ENCODE assay signal across 6 cellular contexts in the genomic region with DNA sequence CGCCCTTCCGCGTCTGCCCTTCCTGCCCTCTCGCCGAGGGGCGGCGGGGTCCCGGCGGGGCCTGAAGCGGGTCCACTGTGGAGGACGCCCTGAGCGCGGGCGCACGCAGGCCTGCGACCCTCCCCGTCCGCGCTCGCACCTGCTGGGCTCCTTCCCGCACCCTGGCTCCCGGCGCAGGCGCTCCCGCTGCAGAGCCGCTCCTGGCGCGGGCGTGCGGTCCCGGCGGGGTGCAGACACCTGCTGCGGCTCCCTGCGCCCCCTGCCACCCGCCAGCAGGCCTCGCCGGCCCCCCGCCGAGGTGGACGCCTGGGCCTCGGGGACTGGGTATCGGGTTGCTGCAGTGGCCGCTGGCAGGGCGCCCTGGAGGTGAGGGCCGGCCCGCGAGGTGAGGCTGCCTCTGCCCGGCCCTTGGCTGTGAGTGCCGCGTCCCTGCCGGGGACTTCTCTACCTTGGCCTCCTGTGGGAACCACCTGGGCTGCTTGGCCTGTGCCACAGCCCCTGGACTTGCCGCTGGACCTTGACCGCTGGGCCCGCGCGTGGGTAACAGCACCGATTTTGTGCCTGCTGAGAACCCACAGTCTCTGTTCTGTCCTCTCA. TPM values are rescaled to one million over a fixed set of nuclear protein-coding genes. Genes with fewer than 3 reads are reported as not detected.
DNase-seq lines count a peak whose midpoint lies in the region; ATAC-seq and FAIRE-seq lines count a peak whose summit lies in the region.

No MANE protein-coding gene starts in this region.

- no peaks in the 10 kb centered on the region for H3K9me3 ChIP-seq in mesodermal cell (ENCODE audit: control insufficient read depth, low read length)

- no peak for FAIRE-seq in HTR-8/SVneo (lab: Jason Lieb, UNC)

- 8 to 9% methylated on average over 40 to 43 of the region's 57 CpGs for WGBS in mesodermal cell (ENCODE audit: insufficient coverage in 2 of 2), 2 experiments

- no peaks in the 10 kb centered on the region for H3K36me3 ChIP-seq in mesodermal cell (ENCODE audit: control insufficient read depth, insufficient read depth, low read length)

- ATAC-seq in HG02885 (IDR thresholded peaks at IDR 0.05; ENCODE audit: poor library complexity, unreplicated experiment), result peak; percentile 17

- peak overlapping the region; percentile 36 for H3K27ac ChIP-seq in mesodermal cell (ENCODE audit: low read depth, low read length, severe bottlenecking)

- peak overlapping the region; percentile 63 for H3K4me3 ChIP-seq in mesodermal cell (ENCODE audit: extremely low read depth, insufficient read depth, low read length, poor library complexity, severe bottlenecking)

- H3K4me1 ChIP-seq in mesodermal cell (ENCODE audit: control insufficient read depth, insufficient read depth, low read length, poor library complexity, severe bottlenecking), result no peaks in the 10 kb centered on the region

- DNase-seq in EH (ENCODE audit: low read depth) (peak; percentile 15), NCI-H1694 treated with DMSO at 0.1 percent for 48 hours (lab: John Stamatoyannopoulos, UW) (no peak), HTR-8/SVneo (ENCODE audit: insufficient read length, low spot score) (no peak)
- DNase-seq in activated naive CD4-positive, alpha-beta T cell treated with anti-CD3 and anti-CD28 coated beads, Interleukin-2, amount 50 U/mL, for 16 hours, result peak; percentile 32

RNA-seq across cellular contexts. Expression of a gene that starts 0.6 kb away (rescaled TPM):
- 17.5 TPM for polyA plus RNA-seq in mesodermal cell (2013, experiment 1 of 2)
- 12.5 TPM for polyA plus RNA-seq in mesodermal cell (2013, experiment 2 of 2)

RNA-seq across cellular contexts. Expression of a gene that starts 12.7 kb away (rescaled TPM):
- 49.5 TPM for polyA plus RNA-seq in mesodermal cell (2013, experiment 1 of 2)
- 46.4 TPM for polyA plus RNA-seq in mesodermal cell (2013, experiment 2 of 2)

RNA-seq across cellular contexts. Expression of a gene that starts 15.8 kb away (rescaled TPM):
- polyA plus RNA-seq in mesodermal cell (2013, experiment 1 of 2), result 34.4 TPM
- polyA plus RNA-seq in mesodermal cell (2013, experiment 2 of 2), result 25.8 TPM

RNA-seq across cellular contexts. Expression of a gene that starts 27.4 kb away (rescaled TPM):
- polyA plus RNA-seq in mesodermal cell (2013, experiment 1 of 2), result 27.3 TPM
- 25.0 TPM for polyA plus RNA-seq in mesodermal cell (2013, experiment 2 of 2)

RNA-seq across cellular contexts. Expression of a gene that starts 54.4 kb away (rescaled TPM):
- 35.6 TPM for polyA plus RNA-seq in mesodermal cell (2013, experiment 1 of 2)
- 28.7 TPM for polyA plus RNA-seq in mesodermal cell (2013, experiment 2 of 2)

Comparison
In these comparisons a context has a peak if more than half of its experiments do, and no peak if none do; other contexts are left out.
1. DNase-seq: peak in EH (single experiment) and activated naive CD4-positive, alpha-beta T cell treated with anti-CD3 and anti-CD28 coated beads, Interleukin-2, amount 50 U/mL, for 16 hours (single experiment); none in NCI-H1694 treated with DMSO at 0.1 percent for 48 hours (single experiment) and HTR-8/SVneo (single experiment).